Comparison of ENCODE assay signal across 1 cellular context in genomic region chr10:69087600-69088470, GRCh38.
TF ChIP-seq lines count a peak whose summit lies in the region.

SRGN (plus strand) TSS chr10:69088103; CDS start chr10:69088158, 55 bp downstream.

TF ChIP-seq in K562, 482 proteins besides CTCF, POLR2A, EP300 and RAD21 (continued from another document and continues in another):
- TF ChIP-seq POU5F1 (IDR thresholded peaks at IDR 0.05; ENCODE audit: borderline replicate concordance, low read depth, low read length, partially characterized antibody) (no peak), ILF3 (IDR thresholded peaks at IDR 0.05; ENCODE audit: borderline replicate concordance) (no peak), HOXB6 (CRISPR knock-in tag; IDR thresholded peaks at IDR 0.05; ENCODE audit: borderline replicate concordance) (no peak), TCF7L2 (IDR thresholded peaks at IDR 0.05; ENCODE audit: low read depth, low read length) (no peak), BRCA1 (IDR thresholded peaks at IDR 0.05) (no peak), BRCA1 (CRISPR knock-in tag; IDR thresholded peaks at IDR 0.05) (no peak), ELK1 (CRISPR knock-in tag; IDR thresholded peaks at IDR 0.05) (no peak), ZBTB12 (CRISPR knock-in tag; IDR thresholded peaks at IDR 0.05) (no peak), AFF1 (IDR thresholded peaks at IDR 0.05; ENCODE audit: low read depth in 1 of 2, partially characterized antibody in 2 of 2) (no peak), FIP1L1 (IDR thresholded peaks at IDR 0.05; ENCODE audit: low read depth, low read length, poor library complexity, severe bottlenecking) (no peak), MTA3 (IDR thresholded peaks at IDR 0.05; ENCODE audit: borderline replicate concordance) (peak; percentile 79; the same call in 1 of the 2 replicates), CBX5 (IDR thresholded peaks at IDR 0.05; ENCODE audit: borderline replicate concordance, low read depth) (no peak), ZBTB49 (CRISPR knock-in tag; IDR thresholded peaks at IDR 0.05; ENCODE audit: borderline replicate concordance) (no peak), PHF8 (IDR thresholded peaks at IDR 0.05; ENCODE audit: borderline replicate concordance, low read length) (peak; percentile 40; the same call in 1 of the 2 replicates), MAZ (CRISPR knock-in tag; conservative IDR thresholded peaks at IDR 0.05 in 1 of 2, IDR thresholded peaks at IDR 0.05 in 1 of 2) (peak in 1 of 2 experiments; percentile 58; a peak in 2 of 4 replicates), BDP1 (IDR thresholded peaks at IDR 0.05; ENCODE audit: insufficient read depth, insufficient read length) (no peak), NFIX (CRISPR knock-in tag; IDR thresholded peaks at IDR 0.05; ENCODE audit: low read depth) (no peak), ZC3H11A (IDR thresholded peaks at IDR 0.05; ENCODE audit: low read depth, low read length) (no peak), KDM4B (IDR thresholded peaks at IDR 0.05; ENCODE audit: borderline replicate concordance in 2 of 2, low read depth in 1 of 2) (no peak), ETV5 (CRISPR knock-in tag; IDR thresholded peaks at IDR 0.05; ENCODE audit: low read depth) (no peak), ARHGAP35 (IDR thresholded peaks at IDR 0.05; ENCODE audit: partially characterized antibody) (no peak), SP2 (IDR thresholded peaks at IDR 0.05; ENCODE audit: extremely low read depth, low read depth, low read length, poor library complexity, severe bottlenecking) (no peak), CCNT2 (IDR thresholded peaks at IDR 0.05; ENCODE audit: borderline replicate concordance, extremely low read depth, insufficient read length, low read depth, low read length) (no peak), ZBTB9 (CRISPR knock-in tag; IDR thresholded peaks at IDR 0.05) (0 out of 2 replicates have a peak, but pooled peaks have one; percentile 39), PTRF (tag; IDR thresholded peaks at IDR 0.05) (no peak), C11orf30 (IDR thresholded peaks at IDR 0.05; ENCODE audit: low read depth) (peak; percentile 67; the same call in 1 of the 2 replicates), ARNT (IDR thresholded peaks at IDR 0.05) (no peak; a peak in 1 of 4 replicates), SUPT5H (IDR thresholded peaks at IDR 0.05) (peak; percentile 94), GATA2 (CRISPR knock-in tag; IDR thresholded peaks at IDR 0.05) (no peak), NR1H2 (CRISPR knock-in tag; IDR thresholded peaks at IDR 0.05) (no peak), PRDM10 (IDR thresholded peaks at IDR 0.05; ENCODE audit: partially characterized antibody) (peak; percentile 77), UBTF (IDR thresholded peaks at IDR 0.05; ENCODE audit: borderline replicate concordance in 1 of 2, low read depth in 2 of 2, low read length in 2 of 2) (no peak), CBFB (CRISPR knock-in tag; IDR thresholded peaks at IDR 0.05) (no peak), ZC3H8 (IDR thresholded peaks at IDR 0.05) (no peak), MCM3 (IDR thresholded peaks at IDR 0.05) (no peak), SNRNP70 (optimal IDR thresholded peaks at IDR 0.05; ENCODE audit: low read depth, low read length) (no peak), ZNF232 (CRISPR knock-in tag; IDR thresholded peaks at IDR 0.05) (no peak), ZNF518B (CRISPR knock-in tag; IDR thresholded peaks at IDR 0.05) (no peak), MAFK (IDR thresholded peaks at IDR 0.05; ENCODE audit: low read length) (no peak), BHLHE40 (IDR thresholded peaks at IDR 0.05; ENCODE audit: low read length) (0 out of 2 replicates have a peak, but pooled peaks have one; percentile 12), KAT7 (CRISPR knock-in tag; IDR thresholded peaks at IDR 0.05; ENCODE audit: borderline replicate concordance) (no peak)
